8 cellular contexts compared by ENCODE assay signal in genomic region chr2:150911766-150912280, GRCh38.
DNase-seq lines count a peak whose midpoint lies in the region; ATAC-seq and TF ChIP-seq lines count a peak whose summit lies in the region.

No MANE protein-coding gene starts in this region.

- no peak overlapping the region for H3K27ac Mint-ChIP-seq in activated CD8-positive, alpha-beta memory T cell treated with anti-CD3 and anti-CD28 coated beads, Interleukin-2, amount 10 ng/mL, durations not matched to agents 7 days and 5 days

- 77% methylated on average over 9 of the region's 9 CpGs for WGBS in SK-N-SH (ENCODE audit: low lambda C conversion rate)

- H3K4me1 Mint-ChIP-seq in activated CD8-positive, alpha-beta memory T cell treated with anti-CD3 and anti-CD28 coated beads, Interleukin-2, amount 10 ng/mL, durations not matched to agents 7 days and 5 days, result no peaks in the 10 kb centered on the region

- DNase-seq in SK-N-SH, result no peak
- DNase-seq in colonic mucosa, result peak; percentile 37
- peak; percentile 3 for DNase-seq in medulla oblongata (ENCODE audit: extremely low spot score)
- no peak for DNase-seq in D341Med (ENCODE audit: low spot score)
- no peak for DNase-seq in GM10266 (ENCODE audit: extremely low spot score)
- no peak for DNase-seq in activated CD8-positive, alpha-beta memory T cell treated with anti-CD3 and anti-CD28 coated beads, Interleukin-2, amount 10 ng/mL, durations not matched to agents 7 days and 5 days
- DNase-seq in NCI-H2196 treated with DMSO at 0.1 percent for 48 hours (lab: John Stamatoyannopoulos, UW; ENCODE audit: unreplicated experiment), result no peak

- TF ChIP-seq CTCF in SK-N-SH (IDR thresholded peaks at IDR 0.05) (no peak), colonic mucosa (IDR thresholded peaks at IDR 0.05) (no peak), GM10266 (IDR thresholded peaks at IDR 0.05; ENCODE audit: control insufficient read depth, insufficient read depth, low read depth, missing control alignments) (no peak)

- H3K27ac ChIP-seq in SK-N-SH (ENCODE audit: low read depth in 2 of 2, low read length in 1 of 2) (no peak overlapping the region; a peak in 1 of 4 replicates), colonic mucosa (no peak overlapping the region)

- no peaks in the 10 kb centered on the region for H3K9me2 ChIP-seq in SK-N-SH

- no peak for TF ChIP-seq EP300 in SK-N-SH (IDR thresholded peaks at IDR 0.05; ENCODE audit: borderline replicate concordance in 1 of 2, low read depth in 1 of 2, low read length in 1 of 2)

- no peaks in the 10 kb centered on the region for H4K20me1 ChIP-seq in SK-N-SH (ENCODE audit: insufficient read depth)

- intact Hi-C loops in colonic mucosa (cut with DNase I), result no loop called here

- POLR2A ChIA-PET in SK-N-SH (lab: Yijun Ruan, JAX), result no interaction called here

- H3K9ac ChIP-seq in SK-N-SH (no peak overlapping the region), colonic mucosa (ENCODE audit: low read depth in 2 of 2, low read length in 2 of 2) (no peak overlapping the region)

- H3K27me3 ChIP-seq in SK-N-SH (ENCODE audit: insufficient read depth), result no peaks in the 10 kb centered on the region
- H3K27me3 ChIP-seq in colonic mucosa, result no peaks in the 10 kb centered on the region

- H3K27me3 Mint-ChIP-seq in activated CD8-positive, alpha-beta memory T cell treated with anti-CD3 and anti-CD28 coated beads, Interleukin-2, amount 10 ng/mL, durations not matched to agents 7 days and 5 days, result peaks cover 3% of the 10 kb centered on the region

- no peaks in the 10 kb centered on the region for H3K79me2 ChIP-seq in SK-N-SH (ENCODE audit: insufficient read depth)

- no peak overlapping the region for H2AFZ ChIP-seq in SK-N-SH (ENCODE audit: low read depth)

- H3K4me3 Mint-ChIP-seq in activated CD8-positive, alpha-beta memory T cell treated with anti-CD3 and anti-CD28 coated beads, Interleukin-2, amount 10 ng/mL, durations not matched to agents 7 days and 5 days, result no peak overlapping the region

- TF ChIP-seq RAD21 in SK-N-SH (IDR thresholded peaks at IDR 0.05; ENCODE audit: low read length), result 0 out of 2 replicates have a peak, but pooled peaks have one; percentile 7

- no peaks in the 10 kb centered on the region for H3K9me3 ChIP-seq in SK-N-SH
- no peaks in the 10 kb centered on the region for H3K9me3 ChIP-seq in colonic mucosa

- no peak overlapping the region for H3K4me2 ChIP-seq in SK-N-SH

- no peaks in the 10 kb centered on the region for H3K36me3 Mint-ChIP-seq in activated CD8-positive, alpha-beta memory T cell treated with anti-CD3 and anti-CD28 coated beads, Interleukin-2, amount 10 ng/mL, durations not matched to agents 7 days and 5 days

- no peaks in the 10 kb centered on the region for H3F3A ChIP-seq in SK-N-SH (replicated peaks; ENCODE audit: insufficient read depth)

- no peak for ATAC-seq in SK-N-SH treated with all-trans-retinoic acid at 6 μM for 48 hours
- no peak for ATAC-seq in activated CD8-positive, alpha-beta memory T cell treated with anti-CD3 and anti-CD28 coated beads, Interleukin-2, amount 10 ng/mL, durations not matched to agents 7 days and 5 days

- CTCF ChIA-PET in SK-N-SH (lab: Yijun Ruan, JAX), result interaction anchor here (0.8 to 1.2 kb wide), 2 partner anchors 21 to 327 kb away, joined by 3 read pairs; no protein-coding TSS in a partner anchor
- CTCF ChIA-PET in activated CD8-positive, alpha-beta memory T cell treated with anti-CD3 and anti-CD28 coated beads, Interleukin-2, amount 10 ng/mL, durations not matched to agents 7 days and 5 days (lab: Charles Lee), result no interaction called here

- H3K36me3 ChIP-seq in SK-N-SH (replicated peaks in 1 of 2; ENCODE audit: control insufficient read depth in 1 of 2, insufficient read depth in 2 of 2, low read length in 1 of 2) (no peaks in the 10 kb centered on the region), colonic mucosa (no peaks in the 10 kb centered on the region)

- no peak overlapping the region for H3K4me3 ChIP-seq in SK-N-SH (ENCODE audit: low read depth in 2 of 2, low read length in 1 of 2)
- no peak overlapping the region for H3K4me3 ChIP-seq in colonic mucosa

- H3K4me1 ChIP-seq in SK-N-SH (ENCODE audit: control insufficient read depth in 1 of 2, insufficient read depth in 2 of 2, low read depth in 1 of 2, low read length in 1 of 2) (no peaks in the 10 kb centered on the region; a peak in 1 of 4 replicates), colonic mucosa (no peaks in the 10 kb centered on the region)

- H3K9me3 Mint-ChIP-seq in activated CD8-positive, alpha-beta memory T cell treated with anti-CD3 and anti-CD28 coated beads, Interleukin-2, amount 10 ng/mL, durations not matched to agents 7 days and 5 days (ENCODE audit: low read depth), result no peaks in the 10 kb centered on the region

TF ChIP-seq in SK-N-SH, 30 proteins besides CTCF, POLR2A, EP300 and RAD21 (continues in another document):
- no peak for TF ChIP-seq MEF2A (IDR thresholded peaks at IDR 0.05; ENCODE audit: borderline replicate concordance, low read depth)
- TF ChIP-seq NRF1 (IDR thresholded peaks at IDR 0.05; ENCODE audit: low read depth, low read length), result no peak
- no peak for TF ChIP-seq FOXM1 (IDR thresholded peaks at IDR 0.05; ENCODE audit: low read depth)
- TF ChIP-seq, protein P1, sequence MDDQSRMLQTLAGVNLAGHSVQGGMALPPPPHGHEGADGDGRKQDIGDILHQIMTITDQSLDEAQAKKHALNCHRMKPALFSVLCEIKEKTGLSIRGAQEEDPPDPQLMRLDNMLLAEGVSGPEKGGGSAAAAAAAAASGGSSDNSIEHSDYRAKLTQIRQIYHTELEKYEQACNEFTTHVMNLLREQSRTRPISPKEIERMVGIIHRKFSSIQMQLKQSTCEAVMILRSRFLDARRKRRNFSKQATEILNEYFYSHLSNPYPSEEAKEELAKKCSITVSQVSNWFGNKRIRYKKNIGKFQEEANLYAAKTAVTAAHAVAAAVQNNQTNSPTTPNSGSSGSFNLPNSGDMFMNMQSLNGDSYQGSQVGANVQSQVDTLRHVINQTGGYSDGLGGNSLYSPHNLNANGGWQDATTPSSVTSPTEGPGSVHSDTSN (IDR thresholded peaks at IDR 0.05), result no peak
- no peak for TF ChIP-seq CHD2 (IDR thresholded peaks at IDR 0.05; ENCODE audit: low read length, partially characterized antibody)
- TF ChIP-seq MAX (IDR thresholded peaks at IDR 0.05; ENCODE audit: low read depth), result no peak
- TF ChIP-seq, protein P2, sequence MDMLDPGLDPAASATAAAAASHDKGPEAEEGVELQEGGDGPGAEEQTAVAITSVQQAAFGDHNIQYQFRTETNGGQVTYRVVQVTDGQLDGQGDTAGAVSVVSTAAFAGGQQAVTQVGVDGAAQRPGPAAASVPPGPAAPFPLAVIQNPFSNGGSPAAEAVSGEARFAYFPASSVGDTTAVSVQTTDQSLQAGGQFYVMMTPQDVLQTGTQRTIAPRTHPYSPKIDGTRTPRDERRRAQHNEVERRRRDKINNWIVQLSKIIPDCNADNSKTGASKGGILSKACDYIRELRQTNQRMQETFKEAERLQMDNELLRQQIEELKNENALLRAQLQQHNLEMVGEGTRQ (IDR thresholded peaks at IDR 0.05; ENCODE audit: borderline replicate concordance, low read depth, low read length), result no peak
- TF ChIP-seq SIN3A (IDR thresholded peaks at IDR 0.05; ENCODE audit: borderline replicate concordance, low read depth, low read length), result no peak

TF ChIP-seq in SK-N-SH treated with all-trans-retinoic acid at 6 μM for 48 hours, 23 proteins besides CTCF, POLR2A, EP300 and RAD21 (continues in another document):
- TF ChIP-seq ZC3H10 (CRISPR knock-in tag; IDR thresholded peaks at IDR 0.05) (no peak), ZNF70 (CRISPR knock-in tag; IDR thresholded peaks at IDR 0.05) (no peak), OSR1 (CRISPR knock-in tag; IDR thresholded peaks at IDR 0.05) (no peak), CSDC2 (CRISPR knock-in tag; IDR thresholded peaks at IDR 0.05) (no peak), ZNF565 (CRISPR knock-in tag; conservative IDR thresholded peaks at IDR 0.05; ENCODE audit: low read depth) (no peak), ZFP3 (CRISPR knock-in tag; IDR thresholded peaks at IDR 0.05) (no peak), TSHZ2 (CRISPR knock-in tag; IDR thresholded peaks at IDR 0.05) (no peak), PPARA (CRISPR knock-in tag; IDR thresholded peaks at IDR 0.05; ENCODE audit: borderline replicate concordance) (no peak), ZFP30 (CRISPR knock-in tag; IDR thresholded peaks at IDR 0.05) (no peak), ARNTL (CRISPR knock-in tag; IDR thresholded peaks at IDR 0.05; ENCODE audit: borderline replicate concordance, low read depth) (no peak)
- TF ChIP-seq, protein P3, sequence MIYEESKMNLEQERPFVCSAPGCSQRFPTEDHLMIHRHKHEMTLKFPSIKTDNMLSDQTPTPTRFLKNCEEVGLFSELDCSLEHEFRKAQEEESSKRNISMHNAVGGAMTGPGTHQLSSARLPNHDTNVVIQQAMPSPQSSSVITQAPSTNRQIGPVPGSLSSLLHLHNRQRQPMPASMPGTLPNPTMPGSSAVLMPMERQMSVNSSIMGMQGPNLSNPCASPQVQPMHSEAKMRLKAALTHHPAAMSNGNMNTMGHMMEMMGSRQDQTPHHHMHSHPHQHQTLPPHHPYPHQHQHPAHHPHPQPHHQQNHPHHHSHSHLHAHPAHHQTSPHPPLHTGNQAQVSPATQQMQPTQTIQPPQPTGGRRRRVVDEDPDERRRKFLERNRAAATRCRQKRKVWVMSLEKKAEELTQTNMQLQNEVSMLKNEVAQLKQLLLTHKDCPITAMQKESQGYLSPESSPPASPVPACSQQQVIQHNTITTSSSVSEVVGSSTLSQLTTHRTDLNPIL (CRISPR knock-in tag; IDR thresholded peaks at IDR 0.05; ENCODE audit: low read depth), result no peak

Comparison
In these comparisons a context has a peak if more than half of its experiments do, and no peak if none do; other contexts are left out.
1. DNase-seq: peak in colonic mucosa (single experiment) and medulla oblongata (single experiment); none in SK-N-SH (single experiment), D341Med (single experiment), GM10266 (single experiment), activated CD8-positive, alpha-beta memory T cell treated with anti-CD3 and anti-CD28 coated beads, Interleukin-2, amount 10 ng/mL, durations not matched to agents 7 days and 5 days (single experiment) and NCI-H2196 treated with DMSO at 0.1 percent for 48 hours (single experiment).